17 cellular contexts compared by ENCODE assay signal in genomic region chr19:47623151-47623920, GRCh38. TPM values are rescaled to one million over a fixed set of nuclear protein-coding genes. Genes with fewer than 3 reads are reported as not detected.
DNase-seq lines count a peak whose midpoint lies in the region; ATAC-seq and TF ChIP-seq lines count a peak whose summit lies in the region.
"Had no signal": no experiment of that assay in that cellular context is flagged by ENCODE, and none has a peak within 500 bp of the region (broad histone marks: within the 10 kb centered on the region; RNA-seq: fewer than 3 reads in every experiment).

No MANE protein-coding gene starts in this region.

- no peaks in the 10 kb centered on the region for H3K36me3 ChIP-seq in HCT116 (ENCODE audit: control insufficient read depth in 1 of 2, insufficient read depth in 2 of 2, low read length in 2 of 2)
- H3K36me3 ChIP-seq in iPS-15b (ENCODE audit: control insufficient read depth, insufficient read depth, low read length) = no peaks in the 10 kb centered on the region
- H3K36me3 ChIP-seq in BE2C = no peaks in the 10 kb centered on the region
- H3K36me3 ChIP-seq in smooth muscle cell (ENCODE audit: low read depth) = no peaks in the 10 kb centered on the region

- BruUV-seq in HCT116 (replicated peaks; lab: Mats Ljungman, UMichigan) = no TSS peak

- H2AFZ ChIP-seq in HCT116 (ENCODE audit: low read depth, low read length, poor library complexity, severe bottlenecking) (no peak overlapping the region), smooth muscle cell (ENCODE audit: low read depth) (no peak overlapping the region)

- no peaks in the 10 kb centered on the region for H3K9me2 ChIP-seq in HCT116 (ENCODE audit: insufficient read depth)

- TF ChIP-seq RAD21 in HCT116 (IDR thresholded peaks at IDR 0.05; ENCODE audit: low read depth) = no peak

- no peaks in the 10 kb centered on the region for H3K27me3 Mint-ChIP-seq in osteocyte (ENCODE audit: unreplicated experiment)

- H3K4me3 Mint-ChIP-seq in osteocyte (ENCODE audit: unreplicated experiment) = no peak overlapping the region

- peaks cover 23% of the 10 kb centered on the region for H3K4me1 Mint-ChIP-seq in osteocyte (ENCODE audit: unreplicated experiment)

- H3K27me3 ChIP-seq in HCT116 (ENCODE audit: insufficient read depth, low read length) (no peaks in the 10 kb centered on the region), iPS-15b (ENCODE audit: control insufficient read depth, insufficient read depth, low read length) (no peaks in the 10 kb centered on the region), BE2C (no peaks in the 10 kb centered on the region), smooth muscle cell (ENCODE audit: low read depth) (no peaks in the 10 kb centered on the region)
- H3K27me3 ChIP-seq: neutrophil had no signal

- H3K79me2 ChIP-seq in HCT116 (ENCODE audit: insufficient read depth, low read length) (peaks cover 72% of the 10 kb centered on the region), smooth muscle cell (ENCODE audit: low read depth) (peaks cover 98% of the 10 kb centered on the region)

- peak overlapping the region; percentile 23 for H3K27ac Mint-ChIP-seq in osteocyte (ENCODE audit: unreplicated experiment)

- 91% methylated on average over 11 of the region's 12 CpGs for WGBS in smooth muscle cell (ENCODE audit: low lambda C conversion rate)

- H3K9ac ChIP-seq in HCT116 (ENCODE audit: low read length) = peak overlapping the region; percentile 22; the same call in 1 of the 2 replicates
- peak overlapping the region; percentile 65 for H3K9ac ChIP-seq in iPS-15b (ENCODE audit: low read depth, low read length)
- H3K9ac ChIP-seq in smooth muscle cell (ENCODE audit: low read depth) = no peak overlapping the region

- POLR2A ChIA-PET in HCT116 (lab: Charles Lee) = no interaction called here

- 0 out of 2 replicates have a peak, but pooled peaks have one; percentile 16 for ATAC-seq in HCT116

- H4K20me1 ChIP-seq in HCT116 (ENCODE audit: insufficient read depth) (no peaks in the 10 kb centered on the region), smooth muscle cell (ENCODE audit: low read depth) (peaks cover 100% of the 10 kb centered on the region)

- H3K4me2 ChIP-seq in HCT116 (ENCODE audit: low read length) (peak overlapping the region; percentile 40), smooth muscle cell (no peak overlapping the region)

- H3K4me3 ChIP-seq in HCT116 (replicated peaks in 1 of 2; ENCODE audit: low read depth in 1 of 2, low read length in 2 of 2) (no peak overlapping the region), iPS-15b (ENCODE audit: low read depth, low read length) (no peak overlapping the region), BE2C (ENCODE audit: low read depth, low read length) (no peak overlapping the region), smooth muscle cell (no peak overlapping the region)
- H3K4me3 ChIP-seq: lung had no signal

- DNase-seq in HCT116 (ENCODE audit: low read depth, low spot score) (no peak), osteocyte (ENCODE audit: extremely low spot score, unreplicated experiment) (no peak), BE2C (no peak), T-helper 9 cell (no peak), glomerular visceral epithelial cell (ENCODE audit: extremely low spot score) (no peak), smooth muscle cell (lab: John Stamatoyannopoulos, UW; ENCODE audit: unreplicated experiment) (no peak)
- DNase-seq: activated CD4-positive, alpha-beta T cell treated with anti-CD3 and anti-CD28 coated beads for 48 hours; activated T-cell treated with anti-CD3 and anti-CD28 coated beads for 4 hours; erythroblast; NCI-H2029 treated with DMSO at 0.1 percent for 48 hours; NCI-H774; SHP77 had no signal

- no peaks in the 10 kb centered on the region for H3K9me3 Mint-ChIP-seq in osteocyte (ENCODE audit: unreplicated experiment)

- intact Hi-C loops in HCT116 (cut with micrococcal nuclease) = no loop called here

- TF ChIP-seq CTCF in HCT116 (IDR thresholded peaks at IDR 0.05 in 2 of 3, conservative IDR thresholded peaks at IDR 0.05 in 1 of 3; ENCODE audit: borderline replicate concordance in 1 of 3, insufficient read depth in 1 of 3, low read depth in 2 of 3, low read length in 2 of 3) (no peak), osteocyte (IDR thresholded peaks at IDR 0.05) (no peak), BE2C (IDR thresholded peaks at IDR 0.05; ENCODE audit: low read depth, low read length) (no peak), smooth muscle cell (IDR thresholded peaks at IDR 0.05; ENCODE audit: borderline replicate concordance, insufficient read depth, poor library complexity, severe bottlenecking) (no peak)

- TF ChIP-seq POLR2A in HCT116 (IDR thresholded peaks at IDR 0.05; ENCODE audit: borderline replicate concordance, extremely low read depth, insufficient read depth, insufficient read length) = no peak

- H3K9me3 ChIP-seq in HCT116 (ENCODE audit: control insufficient read depth in 1 of 2, insufficient read depth in 1 of 2, low read depth in 1 of 2, low read length in 2 of 2) = no peaks in the 10 kb centered on the region
- H3K9me3 ChIP-seq in iPS-15b (ENCODE audit: control insufficient read depth, insufficient read depth, low read length) = no peaks in the 10 kb centered on the region
- H3K9me3 ChIP-seq in BE2C = no peaks in the 10 kb centered on the region
- no peaks in the 10 kb centered on the region for H3K9me3 ChIP-seq in smooth muscle cell (replicated peaks; ENCODE audit: low read depth)
- H3K9me3 ChIP-seq: neutrophil had no signal

- H3F3A ChIP-seq in smooth muscle cell (ENCODE audit: low read depth) = no peaks in the 10 kb centered on the region

- RAD21 ChIA-PET in HCT116 (lab: Charles Lee; ENCODE audit: low non-redundant PET in 1 of 2, low total read pairs in 2 of 2, uncharacterized antibody in 2 of 2, unreplicated experiment in 2 of 2) = interaction anchor here in 1 of 2 experiments (0.7 kb wide), 1 partner anchor 16 kb away, joined by 4 read pairs; no protein-coding TSS in a partner anchor

- peaks cover 18 to 23% of the 10 kb centered on the region in 2 experiments for H3K4me1 ChIP-seq in HCT116 (ENCODE audit: control insufficient read depth in 1 of 2, insufficient read depth in 2 of 2, low read length in 2 of 2)
- H3K4me1 ChIP-seq in iPS-15b (ENCODE audit: control insufficient read depth, insufficient read depth, low read length) = peaks cover 14% of the 10 kb centered on the region
- no peaks in the 10 kb centered on the region for H3K4me1 ChIP-seq in BE2C
- H3K4me1 ChIP-seq in smooth muscle cell (ENCODE audit: low read depth) = no peaks in the 10 kb centered on the region

- CTCF ChIA-PET in HCT116 (lab: Charles Lee) = interaction anchor here (1.2 kb wide), 1 partner anchor 187 kb away, joined by 3 read pairs; no protein-coding TSS in a partner anchor

- peaks cover 4% of the 10 kb centered on the region for H3K36me3 Mint-ChIP-seq in osteocyte (ENCODE audit: unreplicated experiment)

- H3K27ac ChIP-seq in HCT116 (ENCODE audit: low read depth, low read length) = peak overlapping the region; percentile 46
- peak overlapping the region; percentile 40 for H3K27ac ChIP-seq in angular gyrus (ENCODE audit: low read depth, low read length)
- H3K27ac ChIP-seq in smooth muscle cell (ENCODE audit: low read depth) = no peak overlapping the region
- H3K27ac ChIP-seq: neutrophil had no signal

TF ChIP-seq in HCT116, 20 proteins besides CTCF, POLR2A, EP300 and RAD21:
- TF ChIP-seq FOSL1 (IDR thresholded peaks at IDR 0.05; ENCODE audit: low read depth) = no peak
- no peak for TF ChIP-seq SRF (IDR thresholded peaks at IDR 0.05; ENCODE audit: low read depth)
- TF ChIP-seq MAX (IDR thresholded peaks at IDR 0.05) = no peak
- TF ChIP-seq POLR2AphosphoS5 (IDR thresholded peaks at IDR 0.05; ENCODE audit: low read depth, low read length) = no peak
- TF ChIP-seq SIN3A (IDR thresholded peaks at IDR 0.05; ENCODE audit: low read depth) = no peak
- no peak for TF ChIP-seq ELF1 (IDR thresholded peaks at IDR 0.05; ENCODE audit: borderline replicate concordance, low read depth)
- TF ChIP-seq CBX3 (IDR thresholded peaks at IDR 0.05; ENCODE audit: low read depth) = no peak
- no peak for TF ChIP-seq ZNF274 (IDR thresholded peaks at IDR 0.05; ENCODE audit: low read depth, low read length)
- TF ChIP-seq EGR1 (IDR thresholded peaks at IDR 0.05; ENCODE audit: low read depth) = no peak
- TF ChIP-seq SP1 (IDR thresholded peaks at IDR 0.05; ENCODE audit: low read depth) = no peak
- TF ChIP-seq TCF7L2 (IDR thresholded peaks at IDR 0.05; ENCODE audit: borderline replicate concordance, extremely low read depth, insufficient read depth, insufficient read length) = no peak

RNA-seq across cellular contexts. Expression of gene BICRA, which starts 14.4 kb away (rescaled TPM):
- 11.3 TPM for total RNA-seq in HCT116 (2021; ENCODE audit: unreplicated experiment)
- 7.3 and 8.5 TPM in 2 replicates for polyA plus RNA-seq in HCT116 (2012)
- 17.1 and 20.4 TPM in 2 replicates for total RNA-seq in osteocyte
- 15.0 TPM for polyA plus RNA-seq in BE2C (2012; ENCODE audit: insufficient read depth, insufficient read length, low read depth)
- 10.0 and 11.9 TPM in 2 replicates for total RNA-seq in smooth muscle cell
- polyA plus RNA-seq in smooth muscle cell = 3.6 and 5.5 TPM in 2 replicates

RNA-seq across cellular contexts. Expression of gene ZNF541, which starts 50.4 kb away (rescaled TPM):
- total RNA-seq in HCT116 (2021; ENCODE audit: unreplicated experiment) (not detected), osteocyte (not detected in 2 replicates), smooth muscle cell (not detected in 2 replicates)
- polyA plus RNA-seq in HCT116 (2012) = not detected in 2 replicates
- 0.23 TPM for polyA plus RNA-seq in BE2C (2012; ENCODE audit: insufficient read depth, insufficient read length, low read depth)
- polyA plus RNA-seq in smooth muscle cell = not detected in 2 replicates
- total RNA-seq: MCF 10A had no signal
